In genomic region chr1:92784639-92785500, GRCh38 we compare ENCODE assay signal across 8 cellular contexts. TPM values are rescaled to one million over a fixed set of nuclear protein-coding genes. Genes with fewer than 3 reads are reported as not detected.
DNase-seq lines count a peak whose midpoint lies in the region; ATAC-seq and TF ChIP-seq lines count a peak whose summit lies in the region.

EVI5 (minus strand) TSS chr1:92785108; CDS start chr1:92736546, 48,562 bp downstream.

- H3K27me3 ChIP-seq in spleen (replicated peaks in 1 of 7), result peaks cover 0 to 19% (median 0%) of the 10 kb centered on the region in 7 donors

- no peaks in the 10 kb centered on the region for H3K36me3 ChIP-seq in spleen

- peak within 1 kb of the TSS; percentile 91 for H3K27ac Mint-ChIP-seq in activated B cell treated with CpG ODN at 0.5 μM for 24 hours

- H3K27me3 Mint-ChIP-seq in activated B cell treated with CpG ODN at 0.5 μM for 24 hours, result no peaks in the 10 kb centered on the region

- peak within 1 kb of the TSS; percentile 89 to 97 (median 95) for H3K27ac ChIP-seq in spleen

- no peaks in the 10 kb centered on the region for H3K9me3 ChIP-seq in spleen

- peak within 1 kb of the TSS; percentile 92 for H3K4me3 Mint-ChIP-seq in activated B cell treated with CpG ODN at 0.5 μM for 24 hours

- WGBS in spleen, 5 donors, result 0 to 5% (median 1%) methylated on average over 34 to 94 of the region's 94 CpGs

- no peaks in the 10 kb centered on the region for H3K9me3 Mint-ChIP-seq in activated B cell treated with CpG ODN at 0.5 μM for 24 hours

- peaks cover 5 to 47% (median 35%) of the 10 kb centered on the region in 6 donors for H3K4me1 ChIP-seq in spleen

- H3K4me3 ChIP-seq in AG09309 (ENCODE audit: control insufficient read depth, low read depth, low read length) (peak within 1 kb of the TSS; percentile 91), spleen (peak within 1 kb of the TSS; percentile 60 to 87 (median 68))

- CTCF ChIA-PET in activated B cell treated with CpG ODN at 0.5 μM for 24 hours (lab: Charles Lee), result interaction anchor here (0.6 to 1.4 kb wide), 4 partner anchors 32 to 209 kb away, joined by 3 to 6 read pairs (median 4); no protein-coding TSS in a partner anchor

- ATAC-seq in GM18909 (IDR thresholded peaks at IDR 0.05; ENCODE audit: poor library complexity, unreplicated experiment), result peak; percentile 93
- ATAC-seq in HG03159 (IDR thresholded peaks at IDR 0.05; ENCODE audit: unreplicated experiment), result peak; percentile 91
- peak; percentile 92 for ATAC-seq in activated B cell treated with CpG ODN at 0.5 μM for 24 hours (ENCODE audit: low read depth)

- intact Hi-C loops in activated B cell treated with CpG ODN at 0.5 μM for 24 hours (cut with micrococcal nuclease), result loop anchor here (1.0 to 10.0 kb wide), 12 partner anchors 19 to 1634 kb away; partner anchors contain the start of genes ABCD3, CCDC18, CDC7 and DIPK1A
- intact Hi-C loops in spleen (cut with DNase I; ENCODE audit: low total_unique reads), result no loop called here

- H3K4me1 Mint-ChIP-seq in activated B cell treated with CpG ODN at 0.5 μM for 24 hours, result peaks cover 31% of the 10 kb centered on the region

- peak in 2 of 3 donors; percentile 22 to 79 for TF ChIP-seq POLR2A in spleen (IDR thresholded peaks at IDR 0.05)

- no peak for TF ChIP-seq CTCF in AG09309 (IDR thresholded peaks at IDR 0.05; ENCODE audit: control insufficient read depth, insufficient read depth, low read depth, low read length, missing control alignments)
- no peak for TF ChIP-seq CTCF in activated B cell treated with CpG ODN at 0.5 μM for 24 hours (IDR thresholded peaks at IDR 0.05)
- TF ChIP-seq CTCF in spleen (IDR thresholded peaks at IDR 0.05 in 8 of 11, conservative IDR thresholded peaks at IDR 0.05 in 3 of 11), result peak in 5 of 11 experiments; percentile 34 to 52 (median 34)

- DNase-seq in AG09309 (ENCODE audit: low read depth), result peak; percentile 84
- peak; percentile 98 for DNase-seq in NCI-H2227 (lab: John Stamatoyannopoulos, UW; ENCODE audit: unreplicated experiment)
- DNase-seq in activated B cell treated with CpG ODN at 0.5 μM for 24 hours, result peak; percentile 86
- peak; percentile 45 for DNase-seq in central memory CD4-positive, alpha-beta T cell
- peak; percentile 90 for DNase-seq in inferior parietal cortex (ENCODE audit: extremely low spot score)
- peak; percentile 97 for DNase-seq in spleen

- H3K36me3 Mint-ChIP-seq in activated B cell treated with CpG ODN at 0.5 μM for 24 hours (ENCODE audit: low read depth), result peaks cover 5% of the 10 kb centered on the region

- POLR2A ChIA-PET in activated B cell treated with CpG ODN at 0.5 μM for 24 hours (lab: Charles Lee), result interaction anchor here (0.6 to 3.2 kb wide), 9 partner anchors 10 to 1767 kb away, joined by 3 to 16 read pairs (median 3); partner anchors contain the start of genes DIPK1A, DR1, GLMN and RPAP2

RNA-seq across cellular contexts. Expression of gene EVI5, which starts in this region (rescaled TPM):
- total RNA-seq in activated B cell treated with CpG ODN at 0.5 μM for 24 hours (18.2 and 27.4 TPM in 2 replicates), spleen (10 to 100 TPM; 18.2 to 38.3 (median 27.2) TPM)
- 1 to 10 TPM; 1.7 to 3.6 (median 2.0) TPM for polyA plus RNA-seq in spleen

Comparison
In these comparisons a context has a peak if more than half of its experiments do, and no peak if none do; other contexts are left out.
1. Peak in every context shown above with its lines: DNase-seq, ATAC-seq, H3K4me3 ChIP-seq and H3K27ac ChIP-seq.
2. DNase-seq: peak in every context shown above with its lines; median percentile 98 in NCI-H2227; 97 in spleen; 90 in inferior parietal cortex; 86 in activated B cell treated with CpG ODN at 0.5 μM for 24 hours; 84 in AG09309; 45 in central memory CD4-positive, alpha-beta T cell.